Comparison of ENCODE assay signal across 1 cellular context in the genomic region with DNA sequence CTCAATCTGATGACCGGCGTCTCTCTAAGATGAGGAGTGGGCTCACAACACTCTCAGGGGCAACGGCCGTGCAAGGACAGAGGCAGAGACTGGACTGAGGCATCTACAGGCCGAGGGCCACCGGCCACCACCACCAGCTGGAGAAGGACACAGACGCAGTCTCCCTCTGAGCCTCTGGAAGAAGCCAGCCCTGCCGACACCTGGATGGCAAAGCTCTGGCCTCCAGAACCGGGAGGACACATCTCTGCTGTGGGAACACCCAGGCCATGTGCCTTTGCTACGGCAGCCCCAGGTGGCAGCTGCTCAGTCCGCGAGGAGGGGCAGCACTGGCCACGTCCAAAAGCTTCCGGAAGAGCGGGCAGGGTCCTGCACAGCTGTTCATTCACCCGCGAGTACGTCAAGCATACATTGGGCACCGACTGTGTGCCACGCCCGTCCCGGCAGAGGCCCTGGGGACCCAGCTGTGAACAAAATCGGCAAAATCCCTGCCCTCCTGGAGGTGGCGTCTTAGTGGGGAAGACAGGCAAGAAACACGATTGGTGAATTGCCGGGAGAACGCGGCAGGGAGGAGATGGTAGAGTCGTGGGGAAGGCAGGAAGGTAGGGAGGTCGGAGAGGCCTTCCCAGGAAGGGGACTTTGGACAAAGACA.
TF ChIP-seq lines count a peak whose summit lies in the region.

No MANE protein-coding gene starts in this region.

TF ChIP-seq in K562, 482 proteins besides CTCF, POLR2A, EP300 and RAD21:
- TF ChIP-seq, protein P1, sequence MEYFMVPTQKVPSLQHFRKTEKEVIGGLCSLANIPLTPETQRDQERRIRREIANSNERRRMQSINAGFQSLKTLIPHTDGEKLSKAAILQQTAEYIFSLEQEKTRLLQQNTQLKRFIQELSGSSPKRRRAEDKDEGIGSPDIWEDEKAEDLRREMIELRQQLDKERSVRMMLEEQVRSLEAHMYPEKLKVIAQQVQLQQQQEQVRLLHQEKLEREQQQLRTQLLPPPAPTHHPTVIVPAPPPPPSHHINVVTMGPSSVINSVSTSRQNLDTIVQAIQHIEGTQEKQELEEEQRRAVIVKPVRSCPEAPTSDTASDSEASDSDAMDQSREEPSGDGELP (CRISPR knock-in tag; IDR thresholded peaks at IDR 0.05; ENCODE audit: borderline replicate concordance): 0 out of 2 replicates have a peak, but pooled peaks have one; percentile 12
- TF ChIP-seq ETV6 (IDR thresholded peaks at IDR 0.05; ENCODE audit: borderline replicate concordance in 1 of 2, low read depth in 2 of 2, low read length in 1 of 2) (no peak), ETV6 (CRISPR knock-in tag; IDR thresholded peaks at IDR 0.05; ENCODE audit: borderline replicate concordance) (no peak)
